1 cellular context compared by ENCODE assay signal in genomic region chr22:20867179-20868099, GRCh38.
TF ChIP-seq lines count a peak whose summit lies in the region.

No MANE protein-coding gene starts in this region.

TF ChIP-seq in GM12878, 131 proteins besides CTCF, POLR2A, EP300 and RAD21 (continued from another document):
- TF ChIP-seq, protein P1, sequence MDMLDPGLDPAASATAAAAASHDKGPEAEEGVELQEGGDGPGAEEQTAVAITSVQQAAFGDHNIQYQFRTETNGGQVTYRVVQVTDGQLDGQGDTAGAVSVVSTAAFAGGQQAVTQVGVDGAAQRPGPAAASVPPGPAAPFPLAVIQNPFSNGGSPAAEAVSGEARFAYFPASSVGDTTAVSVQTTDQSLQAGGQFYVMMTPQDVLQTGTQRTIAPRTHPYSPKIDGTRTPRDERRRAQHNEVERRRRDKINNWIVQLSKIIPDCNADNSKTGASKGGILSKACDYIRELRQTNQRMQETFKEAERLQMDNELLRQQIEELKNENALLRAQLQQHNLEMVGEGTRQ (IDR thresholded peaks at IDR 0.05; ENCODE audit: borderline replicate concordance, low read depth, low read length) = no peak; the same call in 1 of the 2 replicates
- TF ChIP-seq IKZF2 (IDR thresholded peaks at IDR 0.05) = no peak
- TF ChIP-seq HDAC2 (IDR thresholded peaks at IDR 0.05) = no peak
- TF ChIP-seq ASH2L (IDR thresholded peaks at IDR 0.05; ENCODE audit: borderline replicate concordance, low read depth) = no peak
- peak; percentile 57; the same call in 1 of the 2 replicates for TF ChIP-seq RAD51 (IDR thresholded peaks at IDR 0.05)
- no peak for TF ChIP-seq KLF5 (IDR thresholded peaks at IDR 0.05; ENCODE audit: partially characterized antibody)
